Comparison of ENCODE assay signal across 8 cellular contexts in the genomic region with DNA sequence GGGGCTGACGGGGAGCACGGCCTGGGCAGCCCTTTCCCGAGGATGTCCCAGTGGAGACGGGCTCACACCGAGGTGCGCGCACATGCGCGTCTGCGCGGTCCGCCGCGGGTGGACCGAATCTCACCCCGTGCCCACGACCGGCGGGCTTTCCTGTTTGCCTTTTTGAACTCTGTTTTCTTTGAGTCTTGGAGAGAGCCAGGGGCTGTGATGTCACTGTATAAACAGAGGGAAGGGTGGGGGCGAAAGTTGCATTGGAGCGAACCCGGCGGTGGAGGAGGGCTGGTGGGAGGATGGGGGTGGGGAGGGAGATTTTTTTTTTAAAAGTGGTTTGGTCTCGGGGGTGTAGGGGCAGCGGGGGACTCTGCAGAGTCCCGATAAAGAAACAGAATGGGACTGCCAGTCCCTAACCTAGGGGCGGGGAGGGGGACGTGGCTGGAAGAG.
DNase-seq lines count a peak whose midpoint lies in the region; ATAC-seq and TF ChIP-seq lines count a peak whose summit lies in the region.

No MANE protein-coding gene starts in this region.

- WGBS in lung, 2 donors: 3 to 5% methylated on average over 28 of the region's 28 CpGs
- 4 to 7% methylated on average over 28 of the region's 28 CpGs for WGBS in tibial nerve, 2 donors

- H3K27ac ChIP-seq in duodenal mucosa (ENCODE audit: low read depth, low read length) (no peak overlapping the region), lung (ENCODE audit: low read depth in 1 of 2, low read length in 1 of 2) (peak overlapping the region; percentile 91 to 94), tibial nerve (peak overlapping the region in 2 of 4 donors; percentile 10 to 81)

- H3K9me3 ChIP-seq in duodenal mucosa (ENCODE audit: control insufficient read depth in 1 of 2, low read length in 2 of 2): no peaks in the 10 kb centered on the region
- H3K9me3 ChIP-seq in lung (ENCODE audit: control insufficient read depth in 2 of 2, insufficient read depth in 1 of 2, low read length in 1 of 2): no peaks in the 10 kb centered on the region
- H3K9me3 ChIP-seq in tibial nerve: no peaks in the 10 kb centered on the region

- H3K36me3 ChIP-seq in duodenal mucosa (ENCODE audit: control insufficient read depth in 1 of 2, insufficient read depth in 2 of 2, low read length in 2 of 2) (no peaks in the 10 kb centered on the region), lung (ENCODE audit: control insufficient read depth in 2 of 2, insufficient read depth in 2 of 2, low read length in 2 of 2) (no peaks in the 10 kb centered on the region), tibial nerve (no peaks in the 10 kb centered on the region)

- DNase-seq in DMS 273 (lab: John Stamatoyannopoulos, UW; ENCODE audit: unreplicated experiment) (peak; percentile 4), DMS 273 treated with DMSO at 0.1 percent for 48 hours (lab: John Stamatoyannopoulos, UW) (no peak), lung (ENCODE audit: low spot score) (peak; percentile 54), tibial nerve (ENCODE audit: low spot score in 2 of 2) (peak in 1 of 2 donors; percentile 37), SK-N-DZ (ENCODE audit: low spot score) (no peak)

- TF ChIP-seq EP300 in tibial nerve (IDR thresholded peaks at IDR 0.05): no peak

- no peaks in the 10 kb centered on the region for H3K27me3 ChIP-seq in duodenal mucosa (ENCODE audit: control insufficient read depth in 1 of 2, insufficient read depth in 2 of 2, low read length in 2 of 2)
- no peaks in the 10 kb centered on the region for H3K27me3 ChIP-seq in lung (ENCODE audit: control insufficient read depth, insufficient read depth)
- peaks cover 0 to 3% of the 10 kb centered on the region in 2 donors for H3K27me3 ChIP-seq in tibial nerve

- peak overlapping the region in 1 of 2 donors; percentile 69 for H3K9ac ChIP-seq in duodenal mucosa (ENCODE audit: low read depth in 1 of 2, low read length in 2 of 2)

- no peak for TF ChIP-seq POLR2A in tibial nerve (IDR thresholded peaks at IDR 0.05)

- H3K4me3 ChIP-seq in duodenal mucosa (ENCODE audit: low read depth in 1 of 2, low read length in 2 of 2) (peak overlapping the region; percentile 58 to 69), lung (no peak overlapping the region), tibial nerve (peak overlapping the region; percentile 34 to 62 (median 48))

- ATAC-seq in lung (ENCODE audit: insufficient read depth, low FRiP score) (peak; percentile 34), HG02973 (IDR thresholded peaks at IDR 0.05; ENCODE audit: unreplicated experiment) (no peak), HG03095 (IDR thresholded peaks at IDR 0.05; ENCODE audit: unreplicated experiment) (no peak)

- TF ChIP-seq CTCF in lung (IDR thresholded peaks at IDR 0.05; ENCODE audit: control extremely low read depth, extremely low read depth): no peak
- TF ChIP-seq CTCF in tibial nerve (IDR thresholded peaks at IDR 0.05): no peak

- peaks cover 0 to 17% of the 10 kb centered on the region in 2 donors for H3K4me1 ChIP-seq in duodenal mucosa (ENCODE audit: control insufficient read depth in 1 of 2, insufficient read depth in 2 of 2, low read length in 2 of 2)
- peaks cover 2 to 3% of the 10 kb centered on the region in 2 donors for H3K4me1 ChIP-seq in lung (ENCODE audit: control insufficient read depth in 2 of 2, insufficient read depth in 2 of 2, low read length in 2 of 2)
- H3K4me1 ChIP-seq in tibial nerve: peaks cover 0 to 32% (median 4%) of the 10 kb centered on the region in 4 donors

Comparison
In these comparisons a context has a peak if more than half of its experiments do, and no peak if none do; other contexts are left out.
1. DNase-seq: peak in DMS 273 (single experiment) and lung (single experiment); none in DMS 273 treated with DMSO at 0.1 percent for 48 hours (single experiment) and SK-N-DZ (single experiment).